Comparison of ENCODE assay signal across 23 cellular contexts in genomic region chr16:55490301-55490700, GRCh38. TPM values are rescaled to one million over a fixed set of nuclear protein-coding genes. Genes with fewer than 3 reads are reported as not detected.
"Had no signal": no experiment of that assay in that cellular context is flagged by ENCODE, and none has a peak within 500 bp of the region (broad histone marks: within the 10 kb centered on the region; RNA-seq: fewer than 3 reads in every experiment).

No MANE protein-coding gene starts in this region.

- H3K9me3 ChIP-seq: adrenal gland, body of pancreas, left ventricle myocardium inferior, psoas muscle, spleen, tibial artery had no signal

- H3K27ac ChIP-seq: body of pancreas, cardiac muscle cell, left ventricle myocardium inferior, parathyroid adenoma, psoas muscle, tibial artery, VCaP had no signal

- H3K4me3 ChIP-seq: adrenal gland, body of pancreas, cardiac muscle cell, left ventricle myocardium inferior, lung, psoas muscle, spleen, tibial artery had no signal

- H2AFZ ChIP-seq: parathyroid adenoma had no signal

- H3K4me1 ChIP-seq: body of pancreas, psoas muscle had no signal

- H3K9ac ChIP-seq: parathyroid adenoma had no signal

- ATAC-seq: activated T-cell treated with anti-CD3 and anti-CD28 coated beads, Interleukin-2, amount 50 U/mL, for 72 hours; body of pancreas; esophagus mucosa; naive thymus-derived CD4-positive, alpha-beta T cell; psoas muscle had no signal

- H3K36me3 ChIP-seq: cardiac muscle cell had no signal

- H3K27me3 ChIP-seq: adrenal gland, body of pancreas, cardiac muscle cell, spleen, tibial artery had no signal

- DNase-seq: activated CD4-positive, alpha-beta T cell treated with anti-CD3 and anti-CD28 coated beads for 4 hours; activated CD4-positive, alpha-beta T cell treated with anti-CD3 and anti-CD28 coated beads, Interleukin-2, amount 50 U/mL, for 4 hours; activated naive CD4-positive, alpha-beta T cell; activated T-cell treated with anti-CD3 and anti-CD28 coated beads for 4 hours; activated T-cell treated with anti-CD3 and anti-CD28 coated beads, Interleukin-2, amount 50 U/mL, for 72 hours; aorta; body of pancreas; foreskin melanocyte; left ventricle myocardium inferior; naive thymus-derived CD4-positive, alpha-beta T cell; nucleus accumbens; psoas muscle; spleen; substantia nigra; SW 1271; T-helper 9 cell had no signal

RNA-seq across cellular contexts. Expression of gene MMP2, which starts 11.3 kb away (rescaled TPM):
- polyA plus RNA-seq: naive thymus-derived CD4-positive, alpha-beta T cell had no signal
